Comparison of ENCODE assay signal across 11 cellular contexts in genomic region chr7:157016352-157017041, GRCh38. TPM values are rescaled to one million over a fixed set of nuclear protein-coding genes. Genes with fewer than 3 reads are reported as not detected.
A peak's percentile ranks its signal among the peaks of the same experiment; 100 is the strongest.
DNase-seq lines count a peak whose midpoint lies in the region; ATAC-seq and TF ChIP-seq lines count a peak whose summit lies in the region.
"Had no signal": no experiment of that assay in that cellular context is flagged by ENCODE, and none has a peak within 500 bp of the region (broad histone marks: within the 10 kb centered on the region; RNA-seq: fewer than 3 reads in every experiment).

No MANE protein-coding gene starts in this region.

- intact Hi-C loops in sigmoid colon (cut with DNase I), result no loop called here

- H3K79me2 ChIP-seq in OCI-LY3 (ENCODE audit: low read length), result peaks cover 7% of the 10 kb centered on the region

- no peak for TF ChIP-seq POLR2A in sigmoid colon (IDR thresholded peaks at IDR 0.05)

- no peaks in the 10 kb centered on the region for H3K9me3 Mint-ChIP-seq in type B pancreatic cell

- H3K27me3 Mint-ChIP-seq in type B pancreatic cell, result peaks cover 85% of the 10 kb centered on the region

- H3K36me3 Mint-ChIP-seq in type B pancreatic cell, result no peaks in the 10 kb centered on the region

- H3K4me3 ChIP-seq in OCI-LY3 (ENCODE audit: low read length), result peak overlapping the region; percentile 8; the same call in 1 of the 2 replicates
- H3K4me3 ChIP-seq in sigmoid colon, result no peak overlapping the region
- H3K4me3 ChIP-seq: cardiac muscle cell, Peyer's patch, upper lobe of left lung had no signal

- H3K27me3 ChIP-seq in OCI-LY3 (ENCODE audit: low read depth, low read length) (no peaks in the 10 kb centered on the region), sigmoid colon (peaks cover 66 to 100% (median 96%) of the 10 kb centered on the region in 3 donors)

- ATAC-seq in HG02840 (IDR thresholded peaks at IDR 0.05; ENCODE audit: low FRiP score, unreplicated experiment), result peak; percentile 66

- peaks cover 5% of the 10 kb centered on the region for H3K4me1 Mint-ChIP-seq in type B pancreatic cell (ENCODE audit: unreplicated experiment)

- H3K36me3 ChIP-seq in OCI-LY3 (replicated peaks; ENCODE audit: low read depth, low read length) (no peaks in the 10 kb centered on the region), sigmoid colon (no peaks in the 10 kb centered on the region)
- H3K36me3 ChIP-seq: cardiac muscle cell, Peyer's patch, upper lobe of left lung had no signal

- no peak overlapping the region for H3K27ac Mint-ChIP-seq in type B pancreatic cell

- no peak overlapping the region for H3K27ac ChIP-seq in OCI-LY3 (ENCODE audit: low read length)
- no peak overlapping the region for H3K27ac ChIP-seq in sigmoid colon
- H3K27ac ChIP-seq: cardiac muscle cell, Peyer's patch, upper lobe of left lung had no signal

- H4K20me1 ChIP-seq in OCI-LY3 (ENCODE audit: insufficient read depth, low read length), result no peaks in the 10 kb centered on the region

- no peak overlapping the region for H3K4me3 Mint-ChIP-seq in type B pancreatic cell

- no peak for TF ChIP-seq EP300 in sigmoid colon (IDR thresholded peaks at IDR 0.05)

- H3K4me1 ChIP-seq in OCI-LY3 (ENCODE audit: low read length) (peaks cover 19% of the 10 kb centered on the region), sigmoid colon (peaks cover 0 to 31% (median 28%) of the 10 kb centered on the region in 4 donors)

- H3K9me3 ChIP-seq in OCI-LY3 (ENCODE audit: insufficient read depth, low read length) (no peaks in the 10 kb centered on the region), sigmoid colon (no peaks in the 10 kb centered on the region)
- H3K9me3 ChIP-seq: upper lobe of left lung had no signal

- H2AFZ ChIP-seq in OCI-LY3 (ENCODE audit: low read depth, low read length), result no peak overlapping the region

- peak overlapping the region; percentile 31 for H3K4me2 ChIP-seq in OCI-LY3 (ENCODE audit: low read length)

- H3K9ac ChIP-seq in OCI-LY3 (ENCODE audit: low read length), result no peak overlapping the region

- TF ChIP-seq CTCF in OCI-LY3 (IDR thresholded peaks at IDR 0.05; ENCODE audit: low read depth, low read length) (no peak), type B pancreatic cell (conservative IDR thresholded peaks at IDR 0.05) (no peak), sigmoid colon (IDR thresholded peaks at IDR 0.05) (no peak)

- DNase-seq in stimulated activated CD4-positive, alpha-beta T cell treated with anti-CD3 and anti-CD28 coated beads, Interleukin-15, amount 100 ng/mL, for 24 hours, result peak; percentile 68
- no peak for DNase-seq in stimulated activated CD4-positive, alpha-beta T cell treated with anti-CD3 and anti-CD28 coated beads, Interleukin-4, amount 100 ng/mL, for 4 hours
- DNase-seq in type B pancreatic cell (ENCODE audit: extremely low spot score, unreplicated experiment) (peak; percentile 64), NCI-H1092 treated with DMSO at 0.1 percent for 48 hours (lab: John Stamatoyannopoulos, UW) (no peak), hypothalamus (lab: John Stamatoyannopoulos, UW) (no peak), sigmoid colon (no peak)

- 28 to 74% methylated on average over 16 of the region's 16 CpGs for WGBS in sigmoid colon, 2 donors

RNA-seq across cellular contexts. Expression of gene MNX1, which starts 6.0 kb away (rescaled TPM):
- total RNA-seq in type B pancreatic cell (ENCODE audit: low replicate concordance) (14.9 and 27.0 TPM in 2 replicates), sigmoid colon (not detected)
- 1 to 10 TPM; 4.2 to 5.3 (median 4.2) TPM for polyA plus RNA-seq in sigmoid colon

Comparison
In these comparisons a context has a peak if more than half of its experiments do, and no peak if none do; other contexts are left out.
1. DNase-seq: peak in stimulated activated CD4-positive, alpha-beta T cell treated with anti-CD3 and anti-CD28 coated beads, Interleukin-15, amount 100 ng/mL, for 24 hours (single experiment) and type B pancreatic cell (single experiment); none in stimulated activated CD4-positive, alpha-beta T cell treated with anti-CD3 and anti-CD28 coated beads, Interleukin-4, amount 100 ng/mL, for 4 hours (0 of 2), NCI-H1092 treated with DMSO at 0.1 percent for 48 hours (single experiment), hypothalamus (0 of 51) and sigmoid colon (single experiment).
2. RNA of gene MNX1, which starts 6.0 kb away (total RNA-seq): 14.9 to 27.0 TPM in type B pancreatic cell; not detected in sigmoid colon; every median in the first group is over 10 times any median in the second.